Comparison of ENCODE assay signal across 18 cellular contexts in genomic region chr22:38383417-38383816, GRCh38.
A peak's percentile ranks its signal among the peaks of the same experiment; 100 is the strongest.
DNase-seq lines count a peak whose midpoint lies in the region; ATAC-seq and TF ChIP-seq lines count a peak whose summit lies in the region.
"Had no signal": no experiment of that assay in that cellular context is flagged by ENCODE, and none has a peak within 500 bp of the region (broad histone marks: within the 10 kb centered on the region; RNA-seq: fewer than 3 reads in every experiment).

No MANE protein-coding gene starts in this region.

- H3K9me2 ChIP-seq in Karpas-422 (replicated peaks; ENCODE audit: insufficient read depth, low read length): no peaks in the 10 kb centered on the region

- peaks cover 43% of the 10 kb centered on the region for H3K4me1 Mint-ChIP-seq in stimulated activated memory B cell treated with anti-CD40 and anti-IgM and Interleukin-4, amounts not matched to agents 10 μg/mL and 1 μg/mL and 100 μg/mL, for 72 hours
- no peaks in the 10 kb centered on the region for H3K4me1 Mint-ChIP-seq in Caco-2 (ENCODE audit: low read depth, unreplicated experiment)

- no peak overlapping the region for H2AFZ ChIP-seq in Karpas-422 (ENCODE audit: low read length)

- peaks cover 36% of the 10 kb centered on the region for H3K36me3 Mint-ChIP-seq in stimulated activated memory B cell treated with anti-CD40 and anti-IgM and Interleukin-4, amounts not matched to agents 10 μg/mL and 1 μg/mL and 100 μg/mL, for 72 hours
- peaks cover 15% of the 10 kb centered on the region for H3K36me3 Mint-ChIP-seq in Caco-2 (ENCODE audit: insufficient read depth, unreplicated experiment)

- no peaks in the 10 kb centered on the region for H3K79me2 ChIP-seq in Karpas-422 (ENCODE audit: low read length)

- no peak overlapping the region for H3K4me2 ChIP-seq in Karpas-422 (ENCODE audit: low read depth, low read length, poor library complexity, severe bottlenecking)

- 0 out of 2 replicates have a peak, but pooled peaks cover 5% of the 10 kb centered on the region for H4K20me1 ChIP-seq in Karpas-422 (ENCODE audit: insufficient read depth, low read depth, low read length)

- no peaks in the 10 kb centered on the region for H3K27me3 Mint-ChIP-seq in stimulated activated memory B cell treated with anti-CD40 and anti-IgM and Interleukin-4, amounts not matched to agents 10 μg/mL and 1 μg/mL and 100 μg/mL, for 72 hours
- no peaks in the 10 kb centered on the region for H3K27me3 Mint-ChIP-seq in Caco-2 (ENCODE audit: insufficient read depth, unreplicated experiment)
- H3K27me3 Mint-ChIP-seq: CD4-positive, alpha-beta memory T cell; T-cell had no signal

- no peak overlapping the region for H3K27ac ChIP-seq in Karpas-422 (ENCODE audit: low read length)

- no TSS peak for BruUV-seq in Caco-2 (replicated peaks; lab: Mats Ljungman, UMichigan)

- peak overlapping the region; percentile 50 for H3K27ac Mint-ChIP-seq in stimulated activated memory B cell treated with anti-CD40 and anti-IgM and Interleukin-4, amounts not matched to agents 10 μg/mL and 1 μg/mL and 100 μg/mL, for 72 hours
- no peak overlapping the region for H3K27ac Mint-ChIP-seq in Caco-2 (ENCODE audit: unreplicated experiment)
- H3K27ac Mint-ChIP-seq: T-cell had no signal

- H3K9me3 Mint-ChIP-seq in stimulated activated memory B cell treated with anti-CD40 and anti-IgM and Interleukin-4, amounts not matched to agents 10 μg/mL and 1 μg/mL and 100 μg/mL, for 72 hours: no peaks in the 10 kb centered on the region
- H3K9me3 Mint-ChIP-seq in Caco-2 (ENCODE audit: unreplicated experiment): no peaks in the 10 kb centered on the region
- H3K9me3 Mint-ChIP-seq: CD4-positive, alpha-beta memory T cell; T-cell had no signal

- H3K36me3 ChIP-seq in Caco-2 (ENCODE audit: control insufficient read depth, insufficient read depth, low read length) (no peaks in the 10 kb centered on the region), Karpas-422 (ENCODE audit: insufficient read depth, low read length) (no peaks in the 10 kb centered on the region)
- H3K36me3 ChIP-seq: MG63 had no signal

- no peaks in the 10 kb centered on the region for H3K4me1 ChIP-seq in Caco-2
- H3K4me1 ChIP-seq in Karpas-422 (ENCODE audit: low read length): peaks cover 4% of the 10 kb centered on the region

- no peaks in the 10 kb centered on the region for H3K9me3 ChIP-seq in Caco-2
- H3K9me3 ChIP-seq in Karpas-422 (ENCODE audit: low read length): no peaks in the 10 kb centered on the region
- H3K9me3 ChIP-seq: MG63 had no signal

- peak overlapping the region; percentile 5 for H3K4me3 Mint-ChIP-seq in stimulated activated memory B cell treated with anti-CD40 and anti-IgM and Interleukin-4, amounts not matched to agents 10 μg/mL and 1 μg/mL and 100 μg/mL, for 72 hours
- H3K4me3 Mint-ChIP-seq in Caco-2 (ENCODE audit: unreplicated experiment): no peak overlapping the region
- H3K4me3 Mint-ChIP-seq: CD4-positive, alpha-beta memory T cell; T-cell had no signal

- no peak for ATAC-seq in stimulated activated memory B cell treated with anti-CD40 and anti-IgM and Interleukin-4, amounts not matched to agents 10 μg/mL and 1 μg/mL and 100 μg/mL, for 72 hours
- ATAC-seq: HCT116, Panc1, Right ventricle myocardium inferior, T-cell had no signal

- DNase-seq in EL (peak; percentile 11), RPMI7951 (ENCODE audit: low read depth) (peak; percentile 31), fibroblast of villous mesenchyme (ENCODE audit: low read depth) (peak; percentile 24), Caco-2 (no peak), anterior cingulate cortex (lab: John Stamatoyannopoulos, UW) (no peak), Karpas-422 (no peak)
- DNase-seq: CD4-positive, alpha-beta memory T cell; DND-41; GF-D8; KG1; MG63; NCI-H1092 treated with DMSO at 0.1 percent for 48 hours; NCI-H2081 treated with DMSO at 0.1 percent for 48 hours; T-cell had no signal

- no peak for TF ChIP-seq CTCF in fibroblast of villous mesenchyme (IDR thresholded peaks at IDR 0.05; ENCODE audit: insufficient read depth, low read depth, low read length)
- no peak for TF ChIP-seq CTCF in Caco-2 (IDR thresholded peaks at IDR 0.05; ENCODE audit: insufficient read depth in 1 of 2, low read depth in 1 of 2, low read length in 1 of 2, severe bottlenecking in 1 of 2, unreplicated experiment in 1 of 2)

- H3K4me3 ChIP-seq in fibroblast of villous mesenchyme (ENCODE audit: low read depth, low read length) (no peak overlapping the region), Caco-2 (ENCODE audit: low read depth, low read length) (no peak overlapping the region), Karpas-422 (ENCODE audit: low read length) (no peak overlapping the region)
- H3K4me3 ChIP-seq: MG63 had no signal

- POLR2A ChIA-PET in Caco-2 (lab: Charles Lee): no interaction called here

- CTCF ChIA-PET in Caco-2 (lab: Charles Lee): no interaction called here

- H3K9ac ChIP-seq in Karpas-422 (ENCODE audit: low read length): no peak overlapping the region

- H3K27me3 ChIP-seq in Caco-2 (replicated peaks; ENCODE audit: control insufficient read depth, insufficient read depth, low read length): no peaks in the 10 kb centered on the region
- H3K27me3 ChIP-seq in Karpas-422 (ENCODE audit: low read length): no peaks in the 10 kb centered on the region
- H3K27me3 ChIP-seq: MG63 had no signal

- intact Hi-C loops in Caco-2 (cut with micrococcal nuclease; ENCODE audit: unreplicated experiment): no loop called here

Comparison
In these comparisons a context has a peak if more than half of its experiments do, and no peak if none do; other contexts are left out.
1. DNase-seq: peak in EL (single experiment), RPMI7951 (single experiment) and fibroblast of villous mesenchyme (single experiment); none in Caco-2 (0 of 2), anterior cingulate cortex (0 of 58) and Karpas-422 (single experiment).